ENCODE assay signal across 16 cellular contexts in genomic region chr1:69787151-69787550, GRCh38.
DNase-seq lines count a peak whose midpoint lies in the region; ATAC-seq and TF ChIP-seq lines count a peak whose summit lies in the region.
"Had no signal": no experiment of that assay in that cellular context is flagged by ENCODE, and none has a peak within 500 bp of the region (broad histone marks: within the 10 kb centered on the region; RNA-seq: fewer than 3 reads in every experiment).

No MANE protein-coding gene starts in this region.

- no peaks in the 10 kb centered on the region for H3K79me1 ChIP-seq in mesendoderm (ENCODE audit: low read length)

- H3K36me3 Mint-ChIP-seq in GM23338 (ENCODE audit: low read depth): no peaks in the 10 kb centered on the region

- H3K36me3 ChIP-seq in GM23338 (ENCODE audit: insufficient read depth) (no peaks in the 10 kb centered on the region), OCI-LY7 (ENCODE audit: insufficient read depth, low read length) (no peaks in the 10 kb centered on the region), mesendoderm (ENCODE audit: control insufficient read depth, insufficient read depth, low read length) (no peaks in the 10 kb centered on the region)
- H3K36me3 ChIP-seq: BLaER1 treated with 17β-estradiol and CSF1 and Interleukin-3, amounts not matched to agents 10 nM and 100 nM had no signal

- no peaks in the 10 kb centered on the region for H3F3A ChIP-seq in GM23338 (replicated peaks; ENCODE audit: low read depth)

- no peak overlapping the region for H2AK5ac ChIP-seq in mesendoderm (ENCODE audit: low read length)

- H3K23ac ChIP-seq in mesendoderm (ENCODE audit: low read length): no peak overlapping the region

- peaks cover 2% of the 10 kb centered on the region for H3K27me3 Mint-ChIP-seq in GM23338 (ENCODE audit: insufficient read depth, low read depth, poor library complexity)

- H4K20me1 ChIP-seq in GM23338 (replicated peaks; ENCODE audit: insufficient read depth) (no peaks in the 10 kb centered on the region), OCI-LY7 (ENCODE audit: insufficient read depth, low read length) (no peaks in the 10 kb centered on the region)
- H4K20me1 ChIP-seq: BLaER1 treated with 17β-estradiol and CSF1 and Interleukin-3, amounts not matched to agents 10 nM and 100 nM had no signal

- TF ChIP-seq CTCF in GM23338 (conservative IDR thresholded peaks at IDR 0.05; ENCODE audit: low read depth in 2 of 2) (peak; percentile 28 to 60), OCI-LY7 (conservative IDR thresholded peaks at IDR 0.05; ENCODE audit: low read length) (peak; percentile 41; the same call in 1 of the 2 replicates)

- H3K4me2 ChIP-seq in GM23338 (no peak overlapping the region), OCI-LY7 (ENCODE audit: low read length) (no peak overlapping the region), mesendoderm (ENCODE audit: low read length) (no peak overlapping the region)
- H3K4me2 ChIP-seq: BLaER1 treated with 17β-estradiol and CSF1 and Interleukin-3, amounts not matched to agents 10 nM and 100 nM had no signal

- H2BK120ac ChIP-seq in mesendoderm (ENCODE audit: low read depth, low read length): no peak overlapping the region

- H3K4me3 ChIP-seq in GM23338: no peak overlapping the region
- no peak overlapping the region for H3K4me3 ChIP-seq in OCI-LY7 (ENCODE audit: low read depth, low read length, poor library complexity, severe bottlenecking)
- H3K4me3 ChIP-seq in mesendoderm (ENCODE audit: low read length): no peak overlapping the region
- H3K4me3 ChIP-seq: BLaER1 treated with 17β-estradiol and CSF1 and Interleukin-3, amounts not matched to agents 10 nM and 100 nM had no signal

- no peak overlapping the region for H3K56ac ChIP-seq in mesendoderm (ENCODE audit: low read length)

- DNase-seq in DMS 273 (lab: John Stamatoyannopoulos, UW; ENCODE audit: unreplicated experiment) (peak; percentile 4), DMS 273 treated with DMSO at 0.1 percent for 48 hours (lab: John Stamatoyannopoulos, UW) (no peak), GM23338 (ENCODE audit: low spot score) (peak; percentile 25), OCI-LY7 (ENCODE audit: low spot score) (peak; percentile 1), mesendoderm (peak; percentile 3), cerebellar nuclear complex (lab: John Stamatoyannopoulos, UW) (no peak), NCI-H2227 (lab: John Stamatoyannopoulos, UW; ENCODE audit: unreplicated experiment) (no peak)
- DNase-seq: COR-L47, DMS79 treated with DMSO at 0.1 percent for 48 hours, GF-D8, NCI-H1092, NCI-H1694, NCI-H748 treated with DMSO at 0.1 percent for 48 hours had no signal

- no peak overlapping the region for H3K27ac Mint-ChIP-seq in GM23338

- H3K27me3 ChIP-seq in GM23338 (ENCODE audit: insufficient read depth) (no peaks in the 10 kb centered on the region), mesendoderm (ENCODE audit: insufficient read depth, low read length, poor library complexity) (no peaks in the 10 kb centered on the region)
- H3K27me3 ChIP-seq: BLaER1 treated with 17β-estradiol and CSF1 and Interleukin-3, amounts not matched to agents 10 nM and 100 nM had no signal

- H2BK5ac ChIP-seq in mesendoderm (ENCODE audit: low read length): no peak overlapping the region

- BruUV-seq in OCI-LY7 (replicated peaks; lab: Mats Ljungman, UMichigan): no TSS peak

- POLR2A ChIA-PET in OCI-LY7 (lab: Charles Lee): no interaction called here

- H3K4me1 Mint-ChIP-seq in GM23338: no peaks in the 10 kb centered on the region; the same call in 2 of the 3 replicates

- H3K79me2 ChIP-seq in GM23338 (replicated peaks; ENCODE audit: insufficient read depth): no peaks in the 10 kb centered on the region
- no peaks in the 10 kb centered on the region for H3K79me2 ChIP-seq in OCI-LY7 (ENCODE audit: insufficient read depth, low read depth, low read length)
- H3K79me2 ChIP-seq in mesendoderm (ENCODE audit: control insufficient read depth, insufficient read depth, low read length): no peaks in the 10 kb centered on the region

- intact Hi-C loops in OCI-LY7 (cut with micrococcal nuclease; ENCODE audit: unreplicated experiment): no loop called here

- H3K9me3 ChIP-seq in OCI-LY7 (ENCODE audit: low read length): no peaks in the 10 kb centered on the region
- H3K9me3 ChIP-seq: BLaER1 treated with 17β-estradiol and CSF1 and Interleukin-3, amounts not matched to agents 10 nM and 100 nM had no signal

- no peak overlapping the region for H3K9ac ChIP-seq in mesendoderm (ENCODE audit: low read length)
- H3K9ac ChIP-seq: BLaER1 treated with 17β-estradiol and CSF1 and Interleukin-3, amounts not matched to agents 10 nM and 100 nM had no signal

- no CpG with 5 or more reads among the region's 5 CpGs for WGBS in mesendoderm (ENCODE audit: extremely low coverage, insufficient coverage, low lambda C conversion rate)

- H3K4me3 Mint-ChIP-seq in GM23338: no peak overlapping the region

- CTCF ChIA-PET in OCI-LY7 (lab: Charles Lee; ENCODE audit: unreplicated experiment): no interaction called here

- no peak overlapping the region for H2BK15ac ChIP-seq in mesendoderm (replicated peaks; ENCODE audit: low read depth)

- no peak overlapping the region for H4K5ac ChIP-seq in mesendoderm (ENCODE audit: low read length)

- H3K4me1 ChIP-seq in GM23338 (ENCODE audit: insufficient read depth): no peaks in the 10 kb centered on the region
- H3K4me1 ChIP-seq in OCI-LY7 (ENCODE audit: insufficient read depth, low read length, poor library complexity, severe bottlenecking): no peaks in the 10 kb centered on the region
- no peaks in the 10 kb centered on the region for H3K4me1 ChIP-seq in mesendoderm (ENCODE audit: control insufficient read depth, low read depth, low read length)
- H3K4me1 ChIP-seq: BLaER1 treated with 17β-estradiol and CSF1 and Interleukin-3, amounts not matched to agents 10 nM and 100 nM had no signal

- peaks cover 3% of the 10 kb centered on the region; the same call in 1 of the 2 replicates for H3K9me2 ChIP-seq in GM23338 (ENCODE audit: insufficient read depth)
- H3K9me2 ChIP-seq in OCI-LY7 (ENCODE audit: insufficient read depth, low read length): no peaks in the 10 kb centered on the region

- H3K27ac ChIP-seq in GM23338 (ENCODE audit: low read depth) (no peak overlapping the region), OCI-LY7 (ENCODE audit: low read depth, low read length, poor library complexity, severe bottlenecking) (no peak overlapping the region), mesendoderm (ENCODE audit: low read depth, low read length) (no peak overlapping the region)
- H3K27ac ChIP-seq: 22Rv1; BLaER1 treated with 17β-estradiol and CSF1 and Interleukin-3, amounts not matched to agents 10 nM and 100 nM had no signal

- H4K8ac ChIP-seq in mesendoderm (ENCODE audit: low read depth, low read length): no peak overlapping the region

- no peak overlapping the region for H3K18ac ChIP-seq in mesendoderm (ENCODE audit: low read length)

- H2AFZ ChIP-seq in GM23338 (no peak overlapping the region), OCI-LY7 (ENCODE audit: low read length) (no peak overlapping the region)

- ATAC-seq in GM23338 (no peak), HG02610 (IDR thresholded peaks at IDR 0.05; ENCODE audit: unreplicated experiment) (no peak)

- H3K9me3 Mint-ChIP-seq in GM23338: no peaks in the 10 kb centered on the region

- H3K4ac ChIP-seq in mesendoderm (ENCODE audit: low read depth, low read length): no peak overlapping the region

TF ChIP-seq in GM23338, 12 proteins besides CTCF, POLR2A, EP300 and RAD21:
- TF ChIP-seq ETS1 (IDR thresholded peaks at IDR 0.05) (no peak), JUNB (IDR thresholded peaks at IDR 0.05; ENCODE audit: unreplicated experiment) (no peak), EZH2phosphoT487 (IDR thresholded peaks at IDR 0.05; ENCODE audit: unreplicated experiment) (no peak)

Comparison
In these comparisons a context has a peak if more than half of its experiments do, and no peak if none do; other contexts are left out.
1. DNase-seq: peak in DMS 273 (single experiment), GM23338 (single experiment), OCI-LY7 (single experiment) and mesendoderm (single experiment); none in DMS 273 treated with DMSO at 0.1 percent for 48 hours (single experiment), cerebellar nuclear complex (0 of 2) and NCI-H2227 (single experiment).